14 cellular contexts compared by ENCODE assay signal in the genomic region with DNA sequence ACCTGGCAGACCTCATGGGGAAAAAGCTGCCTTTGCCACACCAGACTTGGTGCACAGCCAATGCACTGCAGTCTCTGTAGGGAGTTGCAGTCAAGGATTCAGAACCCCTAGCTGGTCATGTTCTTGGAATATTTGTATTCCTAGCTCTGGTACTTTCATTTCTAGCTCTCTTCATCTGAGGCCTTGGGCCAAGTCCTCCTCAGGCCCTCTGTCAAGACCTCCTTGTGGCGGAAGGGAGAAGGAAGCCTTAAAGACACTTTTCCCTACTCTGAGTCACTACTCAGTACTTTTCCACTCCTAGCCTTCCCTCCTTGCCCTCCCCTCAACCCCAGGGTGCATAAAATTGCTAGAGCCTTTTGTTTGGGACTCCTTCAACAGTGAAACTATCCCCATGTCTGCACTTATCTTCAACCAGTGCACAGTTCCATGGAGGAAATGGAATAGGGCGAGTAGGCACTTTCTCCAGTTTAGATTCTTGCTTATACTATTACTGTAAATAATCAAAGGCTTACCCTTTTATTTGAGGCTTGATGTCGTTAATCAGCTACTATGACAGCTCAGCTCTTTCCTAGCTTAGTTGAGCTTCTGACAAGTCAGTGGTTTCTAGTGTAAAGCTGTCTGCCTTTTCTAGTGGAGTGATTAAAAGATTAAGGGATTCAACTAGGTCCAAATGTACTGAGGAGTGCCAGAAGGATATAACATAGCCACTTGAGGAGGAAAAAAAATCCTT. TPM values are rescaled to one million over a fixed set of nuclear protein-coding genes. Genes with fewer than 3 reads are reported as not detected.
DNase-seq lines count a peak whose midpoint lies in the region; ATAC-seq and TF ChIP-seq lines count a peak whose summit lies in the region.
"Had no signal": no experiment of that assay in that cellular context is flagged by ENCODE, and none has a peak within 500 bp of the region (broad histone marks: within the 10 kb centered on the region; RNA-seq: fewer than 3 reads in every experiment).

No MANE protein-coding gene starts in this region.

- no peak overlapping the region for H3K27ac ChIP-seq in foreskin keratinocyte
- H3K27ac ChIP-seq in upper lobe of right lung: no peak overlapping the region

- no peaks in the 10 kb centered on the region for H3K36me3 ChIP-seq in upper lobe of right lung

- no peak overlapping the region for H3K4me3 ChIP-seq in upper lobe of right lung

- in situ Hi-C loops in SK-MEL-5 (cut with HindIII; ENCODE audit: low pct_unique_long_range_greater_than_20kb, low sequenced_read_pairs): no loop called here

- peak; percentile 4 for TF ChIP-seq CTCF in foreskin keratinocyte (conservative IDR thresholded peaks at IDR 0.05)
- no peak for TF ChIP-seq CTCF in upper lobe of right lung (IDR thresholded peaks at IDR 0.05)

- ATAC-seq in Right ventricle myocardium inferior: peak; percentile 72
- ATAC-seq in foreskin keratinocyte: peak; percentile 27
- ATAC-seq in upper lobe of right lung: peak; percentile 82
- no peak for ATAC-seq in HG03139 (IDR thresholded peaks at IDR 0.05; ENCODE audit: unreplicated experiment)
- ATAC-seq: HepG2 had no signal

- H3K9me3 ChIP-seq in upper lobe of right lung: no peaks in the 10 kb centered on the region

- H3K4me1 ChIP-seq in foreskin keratinocyte: no peaks in the 10 kb centered on the region
- no peaks in the 10 kb centered on the region for H3K4me1 ChIP-seq in upper lobe of right lung

- DNase-seq in Right ventricle myocardium inferior (ENCODE audit: missing footprints) (no peak), cardiac septum (ENCODE audit: low spot score) (no peak), SK-MEL-5 (ENCODE audit: low read depth, low spot score) (peak; percentile 24), foreskin keratinocyte (no peak), upper lobe of right lung (no peak), retina (no peak), NCI-H748 (lab: John Stamatoyannopoulos, UW; ENCODE audit: unreplicated experiment) (no peak)
- DNase-seq: kidney glomerular epithelial cell; stimulated activated CD4-positive, alpha-beta T cell treated with anti-CD3 and anti-CD28 coated beads, Interleukin-4, amount 100 ng/mL, for 4 hours had no signal

- intact Hi-C loops in Right ventricle myocardium inferior (cut with DNase I) (no loop called here), cardiac septum (cut with DNase I) (no loop called here), upper lobe of right lung (cut with DNase I) (no loop called here)

- H3K27me3 ChIP-seq in foreskin keratinocyte (no peaks in the 10 kb centered on the region), upper lobe of right lung (no peaks in the 10 kb centered on the region)

RNA-seq across cellular contexts. Expression of a gene that starts 15.8 kb away (rescaled TPM):
- not detected for total RNA-seq in Right ventricle myocardium inferior
- total RNA-seq in cardiac septum: not detected
- 0.08 and 0.21 TPM in 2 replicates for total RNA-seq in SK-MEL-5 (2014; rRNA removed; shearing (Covaris generic))
- 0.15 and 0.52 TPM in 2 replicates for polyA plus RNA-seq in SK-MEL-5 (2015; cell fraction: cytosol; rRNA removed)
- 1.7 and 2.6 TPM in 2 replicates for polyA plus RNA-seq in SK-MEL-5 (2015; cell fraction: nucleus; rRNA removed)
- total RNA-seq in foreskin keratinocyte: 2.7 and 3.2 TPM in 2 replicates
- polyA plus RNA-seq in foreskin keratinocyte: 1.2 and 2.1 TPM in 2 replicates
- 1.4 TPM for total RNA-seq in upper lobe of right lung
- total RNA-seq: activated CD8-positive, alpha-beta memory T cell treated with anti-CD3 and anti-CD28 coated beads for 36 hours; endothelial cell of umbilical vein; HepG2; temporal lobe had no signal
- polyA plus RNA-seq: HepG2 had no signal

RNA-seq across cellular contexts. Expression of a gene that starts 21.7 kb away (rescaled TPM):
- total RNA-seq in Right ventricle myocardium inferior (3.7 TPM), cardiac septum (3.0 TPM), foreskin keratinocyte (11.9 and 12.1 TPM in 2 replicates), upper lobe of right lung (9.0 TPM)
- 15.1 and 16.3 TPM in 2 replicates for total RNA-seq in SK-MEL-5 (2014; rRNA removed; shearing (Covaris generic))
- 36.0 and 43.1 TPM in 2 replicates for polyA plus RNA-seq in SK-MEL-5 (2015; cell fraction: cytosol; rRNA removed)
- polyA plus RNA-seq in SK-MEL-5 (2015; cell fraction: nucleus; rRNA removed): 23.5 and 25.8 TPM in 2 replicates
- 8.0 and 8.4 TPM in 2 replicates for polyA plus RNA-seq in foreskin keratinocyte
